ENCODE assay signal across 8 cellular contexts in the genomic region with DNA sequence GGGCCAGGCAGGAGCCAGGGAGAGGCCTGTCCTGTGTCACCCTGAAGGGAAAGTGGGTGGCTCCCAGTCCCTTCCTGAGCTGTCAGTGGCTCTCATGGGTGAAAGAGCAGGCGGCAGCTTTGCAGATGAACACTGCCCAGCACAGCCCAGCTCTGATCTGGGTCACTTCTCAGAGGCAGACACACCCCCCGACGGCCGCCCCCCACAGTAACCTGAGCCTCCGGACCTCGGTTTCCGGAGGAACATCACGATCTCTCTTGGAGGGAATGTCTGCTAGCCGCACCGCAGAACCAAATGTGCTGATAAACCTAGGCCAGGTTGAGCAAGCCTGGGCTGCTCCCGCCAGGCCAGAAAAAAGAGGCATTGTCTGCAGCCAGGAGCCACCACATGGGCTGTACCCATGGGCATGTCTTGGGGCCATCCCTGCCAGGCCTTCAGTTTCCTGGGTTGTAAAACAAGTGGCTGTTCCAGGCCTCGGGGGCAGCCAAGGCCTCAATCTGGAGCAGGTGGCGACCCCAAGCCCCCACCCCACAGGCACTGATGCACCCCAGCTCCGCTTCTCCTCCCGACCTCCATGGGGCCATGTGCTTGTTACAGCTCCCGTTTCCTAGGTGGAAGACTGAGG. TPM values are rescaled to one million over a fixed set of nuclear protein-coding genes. Genes with fewer than 3 reads are reported as not detected.
A peak's percentile ranks its signal among the peaks of the same experiment; 100 is the strongest.
DNase-seq lines count a peak whose midpoint lies in the region; ATAC-seq and TF ChIP-seq lines count a peak whose summit lies in the region.

No MANE protein-coding gene starts in this region.

- peaks cover 82% of the 10 kb centered on the region for H3K4me1 ChIP-seq in mammary epithelial cell (ENCODE audit: insufficient read depth, low read length)
- peaks cover 14% of the 10 kb centered on the region for H3K4me1 ChIP-seq in thymus (ENCODE audit: control insufficient read depth, insufficient read depth, low read length)

- H3K9ac ChIP-seq in mammary epithelial cell (ENCODE audit: insufficient read depth, low read length), result peak overlapping the region; percentile 18

- no peak overlapping the region for H3K4me3 Mint-ChIP-seq in effector memory CD8-positive, alpha-beta T cell

- H3K36me3 ChIP-seq in mammary epithelial cell (ENCODE audit: insufficient read depth, low read length) (no peaks in the 10 kb centered on the region), thymus (ENCODE audit: control insufficient read depth, insufficient read depth) (peaks cover 8% of the 10 kb centered on the region)

- WGBS in mammary epithelial cell (ENCODE audit: low coverage, missing lambda C conversion rate), result 0% methylated on average over 5 of the region's 16 CpGs
- 80% methylated on average over 16 of the region's 16 CpGs for WGBS in thymus

- H4K20me1 ChIP-seq in mammary epithelial cell (ENCODE audit: insufficient read depth, low read length), result no peaks in the 10 kb centered on the region

- H3K9me3 ChIP-seq in mammary epithelial cell (replicated peaks; ENCODE audit: insufficient read depth, low read length), result no peaks in the 10 kb centered on the region
- no peaks in the 10 kb centered on the region for H3K9me3 ChIP-seq in thymus (ENCODE audit: control insufficient read depth)

- H3K4me2 ChIP-seq in mammary epithelial cell (ENCODE audit: insufficient read depth, low read depth, low read length), result peak overlapping the region; percentile 74

- CTCF ChIA-PET in mammary epithelial cell (lab: Charles Lee; ENCODE audit: low non-redundant PET), result interaction anchor here (0.9 kb wide), 1 partner anchor 9 kb away, joined by 3 read pairs; no protein-coding TSS in a partner anchor

- H3K27ac Mint-ChIP-seq in effector memory CD8-positive, alpha-beta T cell, result no peak overlapping the region

- H3K27me3 ChIP-seq in mammary epithelial cell (ENCODE audit: insufficient read depth, low read length), result no peaks in the 10 kb centered on the region
- H3K27me3 ChIP-seq in thymus (ENCODE audit: control insufficient read depth, insufficient read depth), result no peaks in the 10 kb centered on the region

- H3K4me1 Mint-ChIP-seq in effector memory CD8-positive, alpha-beta T cell (ENCODE audit: low read depth in 2 of 2), result peaks cover 9 to 29% of the 10 kb centered on the region in 2 donors

- H3K27me3 Mint-ChIP-seq in effector memory CD8-positive, alpha-beta T cell, result no peaks in the 10 kb centered on the region

- dilution Hi-C loops in mammary epithelial cell (cut with HindIII; ENCODE audit: low sequenced_read_pairs), result loop anchor here (5.0 kb wide), 1 partner anchor 173 kb away; no protein-coding TSS in a partner anchor

- intact Hi-C loops in mammary epithelial cell (cut with micrococcal nuclease) (loop anchor here (2.0 to 5.0 kb wide), 2 partner anchors 87 to 171 kb away; no protein-coding TSS in a partner anchor), left colon (cut with DNase I, micrococcal nuclease) (loop anchor here in 1 of 2 donors (10.0 kb wide), 1 partner anchor 55 kb away; the partner anchor contains the start of gene NCOR2)

- peaks cover 90% of the 10 kb centered on the region for H3K79me2 ChIP-seq in mammary epithelial cell (ENCODE audit: insufficient read depth, low read length)

- no peaks in the 10 kb centered on the region for H3K9me3 Mint-ChIP-seq in effector memory CD8-positive, alpha-beta T cell

- DNase-seq in KBM-7 (peak; percentile 87), mammary epithelial cell (peak; percentile 89), left colon (peak; percentile 32 to 65), GM13976 (ENCODE audit: low spot score) (no peak)
- no peak for DNase-seq in central memory CD4-positive, alpha-beta T cell
- DNase-seq in effector memory CD8-positive, alpha-beta T cell, result no peak

- H3K27ac ChIP-seq in mammary epithelial cell (ENCODE audit: insufficient read depth, low read depth, low read length) (peak overlapping the region; percentile 73), thymus (ENCODE audit: low read depth) (peak overlapping the region; percentile 48)

- no peaks in the 10 kb centered on the region for H3K36me3 Mint-ChIP-seq in effector memory CD8-positive, alpha-beta T cell (ENCODE audit: insufficient read depth)

- BruUV-seq in mammary epithelial cell (replicated peaks; lab: Mats Ljungman, UMichigan), result no TSS peak

- H2AFZ ChIP-seq in mammary epithelial cell (ENCODE audit: low read depth, low read length), result no peak overlapping the region

- in situ Hi-C loops in KBM-7 (cut with MboI; ENCODE audit: low pct_unique_long_range_greater_than_20kb, low sequenced_read_pairs), result no loop called here
- in situ Hi-C loops in mammary epithelial cell (cut with MboI; ENCODE audit: low sequenced_read_pairs in 2 of 2), result no loop called here
- in situ Hi-C loops in GM13976 (cut with MboI; ENCODE audit: low sequenced_read_pairs, unreplicated experiment), result no loop called here

- ATAC-seq in left colon, result peak; percentile 23
- no peak for ATAC-seq in HG03175 (IDR thresholded peaks at IDR 0.05; ENCODE audit: unreplicated experiment)
- ATAC-seq in effector memory CD8-positive, alpha-beta T cell (replicated peaks), result no peak

- H3K4me3 ChIP-seq in mammary epithelial cell (replicated peaks in 1 of 3; ENCODE audit: insufficient read depth in 1 of 3, low read depth in 2 of 3, low read length in 3 of 3), result peak overlapping the region in 1 of 3 experiments; percentile 12
- no peak overlapping the region for H3K4me3 ChIP-seq in thymus (ENCODE audit: low read length)

- TF ChIP-seq CTCF in mammary epithelial cell (conservative IDR thresholded peaks at IDR 0.05 in 1 of 2, IDR thresholded peaks at IDR 0.05 in 1 of 2; ENCODE audit: extremely low read depth in 1 of 2, insufficient read depth in 1 of 2, low read depth in 1 of 2, low read length in 2 of 2), result no peak
- TF ChIP-seq CTCF in GM13976 (IDR thresholded peaks at IDR 0.05; ENCODE audit: borderline replicate concordance, control extremely low read depth, extremely low read depth, insufficient read depth, missing control alignments), result no peak

RNA-seq across cellular contexts. Expression of gene NCOR2, which starts 57.6 kb away (rescaled TPM):
- total RNA-seq in mammary epithelial cell (100 to 1,000 TPM in 1 of 2 donors, 10 to 100 TPM in 1; 70.5 to 158 TPM), left colon (100 to 1,000 TPM; 134 to 153 TPM)
- polyA plus RNA-seq in mammary epithelial cell (18.9 TPM), thymus (48.2 TPM)
- polyA minus RNA-seq in mammary epithelial cell, result 117 TPM

Comparison
In these comparisons a context has a peak if more than half of its experiments do, and no peak if none do; other contexts are left out.
1. DNase-seq: peak in KBM-7 (single experiment), mammary epithelial cell (single experiment) and left colon (2 of 2); none in central memory CD4-positive, alpha-beta T cell (single experiment), effector memory CD8-positive, alpha-beta T cell (0 of 3) and GM13976 (single experiment).